In the genomic region with DNA sequence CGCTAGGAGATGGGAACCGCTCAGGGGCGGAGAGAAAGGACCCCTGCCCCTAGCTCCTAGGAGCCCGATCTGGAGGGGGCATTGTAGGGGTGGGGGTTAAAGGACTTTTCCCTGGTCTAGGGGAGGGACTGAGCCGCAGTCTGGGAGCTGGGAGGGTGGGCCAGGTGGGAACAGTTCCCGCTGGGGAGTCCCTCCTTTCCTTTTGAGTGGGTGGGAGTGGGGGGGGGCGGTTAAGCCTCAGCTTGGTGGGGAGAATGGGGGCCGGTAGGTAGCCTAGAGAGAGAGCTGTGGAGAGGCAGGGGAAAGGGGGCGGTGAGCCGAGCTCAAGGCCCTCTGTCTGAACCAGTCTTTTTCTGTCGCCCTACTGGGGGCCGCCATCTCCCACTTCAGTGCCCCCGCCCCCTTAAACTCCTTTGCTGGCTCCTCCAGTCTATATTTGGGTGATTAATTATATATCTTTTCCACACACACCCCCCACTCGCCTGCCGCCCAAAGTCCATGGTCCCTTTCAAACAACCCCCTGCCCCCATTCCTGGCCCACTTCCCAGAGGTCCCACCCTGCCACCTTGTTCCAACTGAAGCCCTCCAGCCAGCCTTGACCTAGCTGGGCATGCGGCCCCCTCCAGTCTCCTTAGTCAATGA, we compare ENCODE assay signal across 8 cellular contexts. TPM values are rescaled to one million over a fixed set of nuclear protein-coding genes. Genes with fewer than 3 reads are reported as not detected.
DNase-seq lines count a peak whose midpoint lies in the region; ATAC-seq and TF ChIP-seq lines count a peak whose summit lies in the region.

No MANE protein-coding gene starts in this region.

- TF ChIP-seq POLR2A in testis (IDR thresholded peaks at IDR 0.05) = no peak

- no peak for ATAC-seq in GM18511 (IDR thresholded peaks at IDR 0.05; ENCODE audit: unreplicated experiment)

- no peaks in the 10 kb centered on the region for H3K9me3 ChIP-seq in testis

- intact Hi-C loops in activated CD4-positive, alpha-beta T cell treated with anti-CD3 and anti-CD28 coated beads, Interleukin-2, amount 10 ng/mL, durations not matched to agents 24 days and 14 days (cut with micrococcal nuclease) = loop anchor here (5.0 to 10.0 kb wide), 3 partner anchors 38 to 1940 kb away; a partner anchor contains a TSS
- intact Hi-C loops in testis (cut with DNase I; ENCODE audit: low total_unique reads) = no loop called here

- DNase-seq in activated CD4-positive, alpha-beta T cell treated with anti-CD3 and anti-CD28 coated beads, Interleukin-2, amount 10 ng/mL, durations not matched to agents 24 days and 14 days = no peak
- DNase-seq in activated CD4-positive, alpha-beta T cell treated with anti-CD3 and anti-CD28 coated beads for 4 hours = no peak
- DNase-seq in kidney epithelial cell (ENCODE audit: low read depth) (no peak), testis (no peak), glomerular visceral epithelial cell (ENCODE audit: extremely low spot score) (no peak), mesenteric fat pad (ENCODE audit: low spot score) (no peak)

- no peak for TF ChIP-seq CTCF in kidney epithelial cell (IDR thresholded peaks at IDR 0.05; ENCODE audit: insufficient read depth, low read length, poor library complexity, severe bottlenecking)
- no peak for TF ChIP-seq CTCF in testis (IDR thresholded peaks at IDR 0.05)

- H3K9me3 Mint-ChIP-seq in activated CD4-positive, alpha-beta T cell treated with anti-CD3 and anti-CD28 coated beads, Interleukin-2, amount 10 ng/mL, durations not matched to agents 24 days and 14 days = no peaks in the 10 kb centered on the region
- no peaks in the 10 kb centered on the region for H3K9me3 Mint-ChIP-seq in activated naive CD8-positive, alpha-beta T cell (ENCODE audit: low read depth)

- peak overlapping the region; percentile 83 for H3K4me3 Mint-ChIP-seq in activated CD4-positive, alpha-beta T cell treated with anti-CD3 and anti-CD28 coated beads, Interleukin-2, amount 10 ng/mL, durations not matched to agents 24 days and 14 days
- H3K4me3 Mint-ChIP-seq in activated naive CD8-positive, alpha-beta T cell = peak overlapping the region; percentile 83

- peaks cover 29% of the 10 kb centered on the region for H3K36me3 Mint-ChIP-seq in activated CD4-positive, alpha-beta T cell treated with anti-CD3 and anti-CD28 coated beads, Interleukin-2, amount 10 ng/mL, durations not matched to agents 24 days and 14 days (ENCODE audit: low read depth)
- peaks cover 3% of the 10 kb centered on the region for H3K36me3 Mint-ChIP-seq in activated naive CD8-positive, alpha-beta T cell

- peak overlapping the region; percentile 92 for H3K27ac Mint-ChIP-seq in activated CD4-positive, alpha-beta T cell treated with anti-CD3 and anti-CD28 coated beads, Interleukin-2, amount 10 ng/mL, durations not matched to agents 24 days and 14 days
- peak overlapping the region; percentile 85 for H3K27ac Mint-ChIP-seq in activated naive CD8-positive, alpha-beta T cell

- peaks cover 3% of the 10 kb centered on the region for H3K27me3 Mint-ChIP-seq in activated CD4-positive, alpha-beta T cell treated with anti-CD3 and anti-CD28 coated beads, Interleukin-2, amount 10 ng/mL, durations not matched to agents 24 days and 14 days
- no peaks in the 10 kb centered on the region for H3K27me3 Mint-ChIP-seq in activated naive CD8-positive, alpha-beta T cell

- no peaks in the 10 kb centered on the region for H3K4me1 ChIP-seq in testis

- H3K4me1 Mint-ChIP-seq in activated CD4-positive, alpha-beta T cell treated with anti-CD3 and anti-CD28 coated beads, Interleukin-2, amount 10 ng/mL, durations not matched to agents 24 days and 14 days = peaks cover 41% of the 10 kb centered on the region
- peaks cover 47% of the 10 kb centered on the region for H3K4me1 Mint-ChIP-seq in activated naive CD8-positive, alpha-beta T cell (ENCODE audit: low read depth)

- H3K27ac ChIP-seq in testis = peak overlapping the region; percentile 53 to 68

- H3K27me3 ChIP-seq in kidney epithelial cell (ENCODE audit: control insufficient read depth, insufficient read depth, low read length) (no peaks in the 10 kb centered on the region), testis (no peaks in the 10 kb centered on the region)

- H3K4me3 ChIP-seq in kidney epithelial cell (ENCODE audit: low read depth, low read length) (peak overlapping the region; percentile 75), testis (peak overlapping the region; percentile 69 to 72)

- no peaks in the 10 kb centered on the region for H3K36me3 ChIP-seq in kidney epithelial cell (ENCODE audit: control insufficient read depth, insufficient read depth, low read length)
- no peaks in the 10 kb centered on the region for H3K36me3 ChIP-seq in testis (ENCODE audit: low read depth, missing control alignments)

- WGBS in testis, 2 donors = 6 to 13% methylated on average over 8 to 15 of the region's 16 CpGs

RNA-seq across cellular contexts. Expression of a gene that starts 0.8 kb away (rescaled TPM):
- total RNA-seq in activated CD4-positive, alpha-beta T cell treated with anti-CD3 and anti-CD28 coated beads, Interleukin-2, amount 10 ng/mL, durations not matched to agents 24 days and 14 days = 20.1 and 22.1 TPM in 2 replicates
- total RNA-seq in kidney epithelial cell (10.5 and 13.0 TPM in 2 replicates), testis (10 to 100 TPM; 58.4 to 65.0 TPM), mesenteric fat pad (21.3 TPM)
- 28.7 TPM for polyA plus RNA-seq in testis (ENCODE audit: insufficient read depth, low read depth, low replicate concordance)

RNA-seq across cellular contexts. Expression of a gene that starts 13.2 kb away (rescaled TPM):
- total RNA-seq in activated CD4-positive, alpha-beta T cell treated with anti-CD3 and anti-CD28 coated beads, Interleukin-2, amount 10 ng/mL, durations not matched to agents 24 days and 14 days = not detected in 2 replicates
- total RNA-seq in kidney epithelial cell (not detected in 2 replicates), testis (1 to 10 TPM in 1 of 2 donors, under 1 TPM in 1; 0.79 to 1.2 TPM), mesenteric fat pad (not detected)
- polyA plus RNA-seq in testis (ENCODE audit: insufficient read depth, low read depth, low replicate concordance) = 0.84 TPM
